In the genomic region with DNA sequence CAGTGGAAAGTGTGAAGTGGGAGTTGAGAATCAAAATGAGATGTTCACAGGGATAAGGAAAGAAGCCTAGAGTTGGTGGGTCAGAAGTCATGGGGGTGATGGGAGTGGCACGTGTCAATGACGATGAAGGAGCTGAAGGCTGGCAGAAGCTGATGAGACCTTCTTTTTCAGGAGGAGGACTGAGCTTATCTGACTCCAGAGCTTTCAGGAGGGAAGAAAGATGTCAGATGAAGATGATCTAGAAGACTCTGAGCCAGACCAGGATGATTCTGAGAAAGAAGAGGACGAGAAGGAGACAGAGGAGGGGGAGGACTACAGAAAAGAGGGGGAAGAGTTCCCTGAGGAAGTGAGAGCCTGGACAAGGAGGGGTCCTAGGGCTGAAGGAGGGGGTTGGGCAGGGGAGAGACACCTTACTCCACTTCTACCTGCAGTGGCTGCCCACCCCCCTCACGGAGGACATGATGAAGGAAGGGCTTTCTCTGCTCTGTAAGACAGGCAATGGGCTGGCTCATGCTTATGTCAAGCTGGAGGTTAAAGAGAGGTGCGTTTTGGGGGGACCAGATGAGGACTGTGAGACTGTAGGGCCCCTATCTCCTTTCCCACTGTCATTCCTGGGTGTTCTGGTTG, we compare ENCODE assay signal across 1 cellular context.
TF ChIP-seq lines count a peak whose summit lies in the region.

No MANE protein-coding gene starts in this region.

TF ChIP-seq in GM23338, 12 proteins besides CTCF, POLR2A, EP300 and RAD21 (continued from another document):
- TF ChIP-seq, protein P1, sequence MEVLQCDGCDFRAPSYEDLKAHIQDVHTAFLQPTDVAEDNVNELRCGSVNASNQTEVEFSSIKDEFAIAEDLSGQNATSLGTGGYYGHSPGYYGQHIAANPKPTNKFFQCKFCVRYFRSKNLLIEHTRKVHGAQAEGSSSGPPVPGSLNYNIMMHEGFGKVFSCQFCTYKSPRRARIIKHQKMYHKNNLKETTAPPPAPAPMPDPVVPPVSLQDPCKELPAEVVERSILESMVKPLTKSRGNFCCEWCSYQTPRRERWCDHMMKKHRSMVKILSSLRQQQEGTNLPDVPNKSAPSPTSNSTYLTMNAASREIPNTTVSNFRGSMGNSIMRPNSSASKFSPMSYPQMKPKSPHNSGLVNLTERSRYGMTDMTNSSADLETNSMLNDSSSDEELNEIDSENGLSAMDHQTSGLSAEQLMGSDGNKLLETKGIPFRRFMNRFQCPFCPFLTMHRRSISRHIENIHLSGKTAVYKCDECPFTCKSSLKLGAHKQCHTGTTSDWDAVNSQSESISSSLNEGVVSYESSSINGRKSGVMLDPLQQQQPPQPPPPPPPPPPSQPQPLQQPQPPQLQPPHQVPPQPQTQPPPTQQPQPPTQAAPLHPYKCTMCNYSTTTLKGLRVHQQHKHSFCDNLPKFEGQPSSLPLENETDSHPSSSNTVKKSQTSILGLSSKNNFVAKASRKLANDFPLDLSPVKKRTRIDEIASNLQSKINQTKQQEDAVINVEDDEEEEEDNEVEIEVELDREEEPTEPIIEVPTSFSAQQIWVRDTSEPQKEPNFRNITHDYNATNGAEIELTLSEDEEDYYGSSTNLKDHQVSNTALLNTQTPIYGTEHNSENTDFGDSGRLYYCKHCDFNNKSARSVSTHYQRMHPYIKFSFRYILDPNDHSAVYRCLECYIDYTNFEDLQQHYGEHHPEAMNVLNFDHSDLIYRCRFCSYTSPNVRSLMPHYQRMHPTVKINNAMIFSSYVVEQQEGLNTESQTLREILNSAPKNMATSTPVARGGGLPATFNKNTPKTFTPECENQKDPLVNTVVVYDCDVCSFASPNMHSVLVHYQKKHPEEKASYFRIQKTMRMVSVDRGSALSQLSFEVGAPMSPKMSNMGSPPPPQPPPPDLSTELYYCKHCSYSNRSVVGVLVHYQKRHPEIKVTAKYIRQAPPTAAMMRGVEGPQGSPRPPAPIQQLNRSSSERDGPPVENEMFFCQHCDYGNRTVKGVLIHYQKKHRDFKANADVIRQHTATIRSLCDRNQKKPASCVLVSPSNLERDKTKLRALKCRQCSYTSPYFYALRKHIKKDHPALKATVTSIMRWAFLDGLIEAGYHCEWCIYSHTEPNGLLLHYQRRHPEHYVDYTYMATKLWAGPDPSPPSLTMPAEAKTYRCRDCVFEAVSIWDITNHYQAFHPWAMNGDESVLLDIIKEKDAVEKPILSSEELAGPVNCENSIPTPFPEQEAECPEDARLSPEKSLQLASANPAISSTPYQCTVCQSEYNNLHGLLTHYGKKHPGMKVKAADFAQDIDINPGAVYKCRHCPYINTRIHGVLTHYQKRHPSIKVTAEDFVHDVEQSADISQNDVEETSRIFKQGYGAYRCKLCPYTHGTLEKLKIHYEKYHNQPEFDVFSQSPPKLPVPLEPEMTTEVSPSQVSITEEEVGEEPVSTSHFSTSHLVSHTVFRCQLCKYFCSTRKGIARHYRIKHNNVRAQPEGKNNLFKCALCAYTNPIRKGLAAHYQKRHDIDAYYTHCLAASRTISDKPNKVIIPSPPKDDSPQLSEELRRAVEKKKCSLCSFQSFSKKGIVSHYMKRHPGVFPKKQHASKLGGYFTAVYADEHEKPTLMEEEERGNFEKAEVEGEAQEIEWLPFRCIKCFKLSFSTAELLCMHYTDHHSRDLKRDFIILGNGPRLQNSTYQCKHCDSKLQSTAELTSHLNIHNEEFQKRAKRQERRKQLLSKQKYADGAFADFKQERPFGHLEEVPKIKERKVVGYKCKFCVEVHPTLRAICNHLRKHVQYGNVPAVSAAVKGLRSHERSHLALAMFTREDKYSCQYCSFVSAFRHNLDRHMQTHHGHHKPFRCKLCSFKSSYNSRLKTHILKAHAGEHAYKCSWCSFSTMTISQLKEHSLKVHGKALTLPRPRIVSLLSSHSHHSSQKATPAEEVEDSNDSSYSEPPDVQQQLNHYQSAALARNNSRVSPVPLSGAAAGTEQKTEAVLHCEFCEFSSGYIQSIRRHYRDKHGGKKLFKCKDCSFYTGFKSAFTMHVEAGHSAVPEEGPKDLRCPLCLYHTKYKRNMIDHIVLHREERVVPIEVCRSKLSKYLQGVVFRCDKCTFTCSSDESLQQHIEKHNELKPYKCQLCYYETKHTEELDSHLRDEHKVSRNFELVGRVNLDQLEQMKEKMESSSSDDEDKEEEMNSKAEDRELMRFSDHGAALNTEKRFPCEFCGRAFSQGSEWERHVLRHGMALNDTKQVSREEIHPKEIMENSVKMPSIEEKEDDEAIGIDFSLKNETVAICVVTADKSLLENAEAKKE (CRISPR knock-in tag; IDR thresholded peaks at IDR 0.05) = no peak
- TF ChIP-seq EZH2 (IDR thresholded peaks at IDR 0.05; ENCODE audit: low read depth, unreplicated experiment) (no peak), ZNF114 (CRISPR knock-in tag; IDR thresholded peaks at IDR 0.05) (no peak), EZH2phosphoT487 (IDR thresholded peaks at IDR 0.05; ENCODE audit: unreplicated experiment) (no peak)
